8 cellular contexts compared by ENCODE assay signal in genomic region chr7:98107313-98107691, GRCh38. TPM values are rescaled to one million over a fixed set of nuclear protein-coding genes. Genes with fewer than 3 reads are reported as not detected.
A peak's percentile ranks its signal among the peaks of the same experiment; 100 is the strongest.
DNase-seq lines count a peak whose midpoint lies in the region; ATAC-seq and TF ChIP-seq lines count a peak whose summit lies in the region.

No MANE protein-coding gene starts in this region.

- peak overlapping the region; percentile 65 for H3K27ac ChIP-seq in RWPE1
- H3K27ac ChIP-seq in duodenal mucosa (ENCODE audit: low read depth, low read length) = no peak overlapping the region

- H3K4me3 ChIP-seq in BJ (ENCODE audit: low read depth, low read length) (peak overlapping the region; percentile 89), duodenal mucosa (ENCODE audit: low read depth in 1 of 2, low read length in 2 of 2) (peak overlapping the region; percentile 82 to 89)

- H3K36me3 ChIP-seq in BJ (ENCODE audit: control insufficient read depth, insufficient read depth, low read length) (no peaks in the 10 kb centered on the region), duodenal mucosa (ENCODE audit: control insufficient read depth in 1 of 2, insufficient read depth in 2 of 2, low read length in 2 of 2) (no peaks in the 10 kb centered on the region)

- CTCF ChIA-PET in BJ (lab: Yijun Ruan, JAX) = interaction anchor here (0.7 to 1.7 kb wide), 4 partner anchors 10 to 61 kb away, joined by 3 to 11 read pairs (median 6); no protein-coding TSS in a partner anchor
- CTCF ChIA-PET in RWPE1 (lab: Yijun Ruan, JAX) = interaction anchor here (0.7 to 0.9 kb wide), 2 partner anchors 10 to 86 kb away, joined by 3 to 11 read pairs; no protein-coding TSS in a partner anchor

- POLR2A ChIA-PET in BJ (lab: Charles Lee) = interaction anchor here (0.5 kb wide), 1 partner anchor 137 kb away, joined by 6 read pairs; no protein-coding TSS in a partner anchor
- POLR2A ChIA-PET in RWPE1 (lab: Yijun Ruan, JAX; ENCODE audit: low non-redundant PET) = no interaction called here

- no peak for DNase-seq in BJ (ENCODE audit: low read depth)
- DNase-seq in RWPE1 (ENCODE audit: low spot score) = peak; percentile 14
- peak; percentile 22 for DNase-seq in midbrain (lab: John Stamatoyannopoulos, UW)
- DNase-seq in NCI-H446 (lab: John Stamatoyannopoulos, UW) = no peak
- DNase-seq in GDM1 (lab: John Stamatoyannopoulos, UW) = no peak
- no peak for DNase-seq in T1000 (lab: John Stamatoyannopoulos, UW)

- TF ChIP-seq CTCF in BJ (IDR thresholded peaks at IDR 0.05; ENCODE audit: insufficient read depth, low read depth, low read length) (no peak), RWPE1 (conservative IDR thresholded peaks at IDR 0.05; ENCODE audit: low read depth) (no peak)

- peak; percentile 3 for ATAC-seq in GM21529 (IDR thresholded peaks at IDR 0.05; ENCODE audit: unreplicated experiment)

- peaks cover 19 to 46% of the 10 kb centered on the region in 2 donors for H3K4me1 ChIP-seq in duodenal mucosa (ENCODE audit: control insufficient read depth in 1 of 2, insufficient read depth in 2 of 2, low read length in 2 of 2)

- no peaks in the 10 kb centered on the region for H3K9me3 ChIP-seq in duodenal mucosa (ENCODE audit: control insufficient read depth in 1 of 2, low read length in 2 of 2)

- H3K27me3 ChIP-seq in BJ (ENCODE audit: control insufficient read depth, insufficient read depth, low read length) (no peaks in the 10 kb centered on the region), duodenal mucosa (ENCODE audit: control insufficient read depth in 1 of 2, insufficient read depth in 2 of 2, low read length in 2 of 2) (no peaks in the 10 kb centered on the region)

- H3K9ac ChIP-seq in duodenal mucosa (ENCODE audit: low read depth in 1 of 2, low read length in 2 of 2) = peak overlapping the region; percentile 78 to 91

RNA-seq across cellular contexts. Expression of gene LMTK2, which starts 0.6 kb away (rescaled TPM):
- 3.0 and 3.8 TPM in 2 replicates for polyA plus RNA-seq in BJ (2011; rRNA removed)
- 7.2 and 7.7 TPM in 2 replicates for polyA minus RNA-seq in BJ (2011; rRNA and poly(A)+ RNA removed)

Comparison
In these comparisons a context has a peak if more than half of its experiments do, and no peak if none do; other contexts are left out.
1. DNase-seq: peak in RWPE1 (single experiment) and midbrain (single experiment); none in BJ (single experiment), NCI-H446 (0 of 2), GDM1 (single experiment) and T1000 (single experiment).